Comparison of ENCODE assay signal across 8 cellular contexts in genomic region chr4:6673191-6673659, GRCh38. TPM values are rescaled to one million over a fixed set of nuclear protein-coding genes. Genes with fewer than 3 reads are reported as not detected.
DNase-seq lines count a peak whose midpoint lies in the region; ATAC-seq, FAIRE-seq and TF ChIP-seq lines count a peak whose summit lies in the region.
"Not testable (repeated sequence)": the region's sequence is repeated elsewhere in the genome, so short reads cannot be mapped to it uniquely, and the experiment has no call there.

No MANE protein-coding gene starts in this region.

- intact Hi-C loops in left ventricle myocardium superior (cut with micrococcal nuclease) = not testable (repeated sequence)
- intact Hi-C loops in natural killer cell (cut with micrococcal nuclease) = loop anchor here (1.0 to 5.0 kb wide), 3 partner anchors 14 to 314 kb away; no protein-coding TSS in a partner anchor

- H3K27ac Mint-ChIP-seq in natural killer cell = peak overlapping the region; percentile 96 to 97

- DNase-seq in BJ (ENCODE audit: low read depth); left ventricle myocardium superior: not testable (repeated sequence)
- DNase-seq in HUDEP-2 (lab: John Stamatoyannopoulos, UW; ENCODE audit: unreplicated experiment in 76 of 76) = peak in 39 of 76 experiments; percentile 11 to 62 (median 33)
- DNase-seq in RCC 7860 (ENCODE audit: low spot score) = peak; percentile 44
- DNase-seq in activated T-cell treated with anti-CD3 and anti-CD28 coated beads for 24 hours (ENCODE audit: low read depth) = peak; percentile 40
- peak; percentile 30 for DNase-seq in choroid plexus epithelial cell (ENCODE audit: low read depth)
- DNase-seq in natural killer cell = peak; percentile 50
- peak in 2 of 3 donors; percentile 34 to 63 for DNase-seq in stimulated activated CD4-positive, alpha-beta T cell treated with anti-CD3 and anti-CD28 coated beads, TNF-alpha, amount 100 ng/mL, for 48 hours (ENCODE audit: low read depth in 3 of 3)

- H3K36me3 ChIP-seq in BJ (ENCODE audit: control insufficient read depth, insufficient read depth, low read length) = not testable (repeated sequence)

- H3K4me3 ChIP-seq in BJ (ENCODE audit: low read depth, low read length) (peak overlapping the region; percentile 63), choroid plexus epithelial cell (ENCODE audit: low read depth, low read length) (peak overlapping the region; percentile 73)

- POLR2A ChIA-PET in BJ (lab: Charles Lee) = interaction anchor here (0.6 kb wide), 1 partner anchor 1159 kb away, joined by 11 read pairs; no protein-coding TSS in a partner anchor

- peak overlapping the region; percentile 95 for H3K4me3 Mint-ChIP-seq in natural killer cell

- not testable (repeated sequence) for H3K9me3 Mint-ChIP-seq in natural killer cell

- TF ChIP-seq CTCF in BJ (IDR thresholded peaks at IDR 0.05; ENCODE audit: insufficient read depth, low read depth, low read length); choroid plexus epithelial cell (conservative IDR thresholded peaks at IDR 0.05; ENCODE audit: low read depth, low read length); natural killer cell (IDR thresholded peaks at IDR 0.05): not testable (repeated sequence)

- not testable (repeated sequence) for H3K36me3 Mint-ChIP-seq in natural killer cell

- ATAC-seq in left ventricle myocardium superior = peak; percentile 44
- peak in 1 of 3 donors; percentile 7 for ATAC-seq in natural killer cell

- CTCF ChIA-PET in BJ (lab: Yijun Ruan, JAX) = interaction anchor here (1.0 to 2.4 kb wide), 4 partner anchors 10 to 47 kb away, joined by 3 to 7 read pairs (median 5); no protein-coding TSS in a partner anchor

- peaks cover 38 to 49% of the 10 kb centered on the region in 2 donors for H3K4me1 Mint-ChIP-seq in natural killer cell

- H3K27me3 ChIP-seq in BJ (ENCODE audit: control insufficient read depth, insufficient read depth, low read length) = not testable (repeated sequence)

- not testable (repeated sequence) for FAIRE-seq in RCC 7860 (lab: Jason Lieb, UNC)

- not testable (repeated sequence) for H3K27me3 Mint-ChIP-seq in natural killer cell (ENCODE audit: low read depth in 2 of 2)

RNA-seq across cellular contexts. Expression of gene S100P, which starts 20.5 kb away (rescaled TPM):
- polyA plus RNA-seq in BJ (2011; rRNA removed) = 0.06 and 0.07 TPM in 2 replicates
- not detected in 2 replicates for polyA minus RNA-seq in BJ (2011; rRNA and poly(A)+ RNA removed)
- total RNA-seq in left ventricle myocardium superior (1.1 TPM), natural killer cell (1 to 10 TPM; 2.4 to 4.3 (median 2.7) TPM)

RNA-seq across cellular contexts. Expression of gene MRFAP1, which starts 32.7 kb away (rescaled TPM):
- polyA plus RNA-seq in BJ (2011; rRNA removed) = 210 and 225 TPM in 2 replicates
- polyA minus RNA-seq in BJ (2011; rRNA and poly(A)+ RNA removed) = 16.2 and 21.2 TPM in 2 replicates
- total RNA-seq in left ventricle myocardium superior = 226 TPM
- 100 to 1,000 TPM; 105 to 146 (median 146) TPM for total RNA-seq in natural killer cell

RNA-seq across cellular contexts. Expression of gene MRFAP1L1, which starts 36.4 kb away (rescaled TPM):
- 35.5 and 54.1 TPM in 2 replicates for polyA plus RNA-seq in BJ (2011; rRNA removed)
- 10.0 and 14.4 TPM in 2 replicates for polyA minus RNA-seq in BJ (2011; rRNA and poly(A)+ RNA removed)
- total RNA-seq in left ventricle myocardium superior (42.9 TPM), natural killer cell (10 to 100 TPM; 38.4 to 60.9 (median 40.8) TPM)

RNA-seq across cellular contexts. Expression of gene BLOC1S4, which starts 42.7 kb away (rescaled TPM):
- polyA plus RNA-seq in BJ (2011; rRNA removed) = 10.4 and 12.6 TPM in 2 replicates
- 4.6 and 5.0 TPM in 2 replicates for polyA minus RNA-seq in BJ (2011; rRNA and poly(A)+ RNA removed)
- total RNA-seq in left ventricle myocardium superior (7.3 TPM), natural killer cell (10 to 100 TPM; 18.9 to 20.1 (median 20.0) TPM)
